In the genomic region with DNA sequence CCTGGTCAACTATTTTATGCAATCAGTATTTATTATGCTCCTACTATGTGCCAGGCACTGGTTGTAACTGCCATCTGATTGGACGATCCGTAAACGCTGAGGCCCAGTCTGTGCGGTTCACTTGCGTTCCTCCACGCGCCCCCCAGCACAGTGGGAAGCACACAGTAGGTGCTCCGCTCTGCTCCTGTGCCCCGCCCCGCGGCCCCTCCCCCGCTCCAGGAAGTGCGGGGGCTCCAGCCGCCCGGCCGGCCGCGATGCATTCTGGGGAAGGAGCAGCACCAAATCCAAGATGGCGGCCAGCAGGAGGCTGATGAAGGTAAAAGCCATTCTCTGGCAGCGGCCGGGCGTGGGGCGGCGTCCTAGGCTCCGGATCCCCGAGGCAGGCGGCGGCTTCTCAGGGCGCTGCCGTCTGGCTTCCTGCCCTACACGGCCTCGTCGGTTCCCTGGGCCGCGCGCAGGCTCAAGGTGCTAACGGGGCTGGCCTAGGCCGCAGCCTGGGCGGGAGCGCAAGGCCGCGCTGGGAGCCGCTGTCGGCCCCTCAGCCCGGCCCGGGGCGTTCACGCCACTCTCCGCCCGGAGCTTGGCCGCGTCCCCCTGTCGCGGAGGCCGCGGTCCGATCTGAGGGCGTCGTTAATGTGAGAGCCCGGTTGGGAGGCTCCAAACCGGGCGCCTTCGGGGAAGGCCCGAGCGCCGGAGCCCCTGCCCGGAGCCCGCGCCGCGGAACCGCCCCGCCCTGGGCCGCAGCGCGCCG, we compare ENCODE assay signal across 8 cellular contexts. TPM values are rescaled to one million over a fixed set of nuclear protein-coding genes. Genes with fewer than 3 reads are reported as not detected.
DNase-seq lines count a peak whose midpoint lies in the region; TF ChIP-seq lines count a peak whose summit lies in the region.

A gene (plus strand): TSS at position 259 of the 751 bp plus-strand sequence. CDS start 31 bp downstream, at position 290.

- peaks cover 41% of the 10 kb centered on the region for H3K36me3 ChIP-seq in OCI-LY7 (ENCODE audit: insufficient read depth, low read length)

- peaks cover 36% of the 10 kb centered on the region for H4K20me1 ChIP-seq in OCI-LY7 (ENCODE audit: insufficient read depth, low read length)

- intact Hi-C loops in OCI-LY7 (cut with micrococcal nuclease; ENCODE audit: unreplicated experiment) = loop anchor here (2.0 kb wide), 2 partner anchors 21 to 49 kb away; no protein-coding TSS in a partner anchor

- POLR2A ChIA-PET in OCI-LY7 (lab: Charles Lee) = interaction anchor here (0.6 to 1.8 kb wide), 3 partner anchors 19 to 75 kb away, joined by 3 to 8 read pairs (median 4); no protein-coding TSS in a partner anchor

- H3K79me2 ChIP-seq in OCI-LY7 (ENCODE audit: insufficient read depth, low read depth, low read length) = peaks cover 50% of the 10 kb centered on the region

- H3K4me3 ChIP-seq in OCI-LY7 (ENCODE audit: low read depth, low read length, poor library complexity, severe bottlenecking) = peak within 1 kb of the TSS; percentile 90

- DNase-seq in DMS 273 (lab: John Stamatoyannopoulos, UW; ENCODE audit: unreplicated experiment) (peak; percentile 87), DMS 273 treated with DMSO at 0.1 percent for 48 hours (lab: John Stamatoyannopoulos, UW) (no peak), HK-2 (ENCODE audit: unreplicated experiment) (peak; percentile 78), OCI-LY7 (ENCODE audit: low spot score) (peak; percentile 88), activated T-cell treated with anti-CD3 and anti-CD28 coated beads for 24 hours (ENCODE audit: low read depth) (peak; percentile 81), epidermal melanocyte (ENCODE audit: insufficient read length, low spot score) (peak; percentile 91), midbrain (lab: John Stamatoyannopoulos, UW) (peak; percentile 81)
- peak; percentile 65 to 66 for DNase-seq in stimulated activated CD8-positive, alpha-beta memory T cell treated with anti-CD3 and anti-CD28 coated beads, Interleukin-15, amount 100 ng/mL, for 4 hours (ENCODE audit: low read depth in 2 of 2)

- BruUV-seq in OCI-LY7 (replicated peaks; lab: Mats Ljungman, UMichigan) = no TSS peak

- peak within 1 kb of the TSS; percentile 98 for H3K4me2 ChIP-seq in OCI-LY7 (ENCODE audit: low read length)

- H3K4me1 ChIP-seq in OCI-LY7 (ENCODE audit: insufficient read depth, low read length, poor library complexity, severe bottlenecking) = peaks cover 26% of the 10 kb centered on the region

- H2AFZ ChIP-seq in OCI-LY7 (ENCODE audit: low read length) = peak within 1 kb of the TSS; percentile 57; the same call in 1 of the 2 replicates

- H3K27ac ChIP-seq in OCI-LY7 (ENCODE audit: low read depth, low read length, poor library complexity, severe bottlenecking) = peak within 1 kb of the TSS; percentile 65

- H3K9me3 ChIP-seq in OCI-LY7 (ENCODE audit: low read length) = no peaks in the 10 kb centered on the region

- H3K9me2 ChIP-seq in OCI-LY7 (ENCODE audit: insufficient read depth, low read length) = no peaks in the 10 kb centered on the region

- TF ChIP-seq CTCF in OCI-LY7 (conservative IDR thresholded peaks at IDR 0.05; ENCODE audit: low read length) = no peak

- CTCF ChIA-PET in OCI-LY7 (lab: Charles Lee; ENCODE audit: unreplicated experiment) = no interaction called here

RNA-seq across cellular contexts. Expression of the gene that starts here (rescaled TPM):
- 61.2 and 63.8 TPM in 2 replicates for total RNA-seq in OCI-LY7 (2014; rRNA removed; shearing (Covaris generic))
- 67.1 and 67.8 TPM in 2 replicates for total RNA-seq in OCI-LY7 (2022)
